26 cellular contexts compared by ENCODE assay signal in genomic region chr5:64942460-64942859, GRCh38.
"Had no signal": no experiment of that assay in that cellular context is flagged by ENCODE, and none has a peak within 500 bp of the region (broad histone marks: within the 10 kb centered on the region; RNA-seq: fewer than 3 reads in every experiment).

No MANE protein-coding gene starts in this region.

- H3K9me3 ChIP-seq: colonic mucosa, esophagus muscularis mucosa, mucosa of descending colon had no signal

- FAIRE-seq: endothelial cell of umbilical vein, frontal cortex, kidney had no signal

- H3K27ac Mint-ChIP-seq: dendritic cell treated with granulocyte-macrophage colony-stimulating factor and Interleukin-4, amounts not matched to agents 40 ng/mL and 50 ng/mL, for 4 days; effector memory CD8-positive, alpha-beta T cell; immature natural killer cell; mesothelial cell of epicardium; naive B cell; naive thymus-derived CD8-positive, alpha-beta T cell had no signal

- H3K9me3 Mint-ChIP-seq: effector memory CD8-positive, alpha-beta T cell had no signal

- H3K27ac ChIP-seq: colonic mucosa, esophagus muscularis mucosa, foreskin keratinocyte, gastroesophageal sphincter, heart left ventricle, hepatocyte, left lung, lower lobe of right lung had no signal

- H3K4me3 Mint-ChIP-seq: dendritic cell treated with granulocyte-macrophage colony-stimulating factor and Interleukin-4, amounts not matched to agents 40 ng/mL and 50 ng/mL, for 4 days; effector memory CD8-positive, alpha-beta T cell; immature natural killer cell; mesothelial cell of epicardium; naive B cell; naive thymus-derived CD8-positive, alpha-beta T cell had no signal

- H3K4me1 Mint-ChIP-seq: immature natural killer cell, naive B cell had no signal

- H3K79me2 ChIP-seq: hepatocyte had no signal

- H3K27me3 ChIP-seq: colonic mucosa, esophagus muscularis mucosa, foreskin keratinocyte, gastroesophageal sphincter, heart left ventricle, hepatocyte, left lung had no signal

- H2AFZ ChIP-seq: hepatocyte had no signal

- H3K4me1 ChIP-seq: colonic mucosa had no signal

- H3K4me3 ChIP-seq: colonic mucosa, esophagus muscularis mucosa, gastroesophageal sphincter, heart left ventricle, hepatocyte, left lung, lower lobe of right lung, mucosa of descending colon had no signal

- ATAC-seq: effector memory CD8-positive, alpha-beta T cell; foreskin keratinocyte; gastroesophageal sphincter; heart left ventricle; left colon; left lung; left ventricle myocardium superior; lower lobe of right lung; mucosa of descending colon; naive thymus-derived CD8-positive, alpha-beta T cell had no signal

- H3K4me2 ChIP-seq: hepatocyte had no signal

- H3K36me3 ChIP-seq: colonic mucosa, esophagus muscularis mucosa, heart left ventricle, left lung, lower lobe of right lung had no signal

- H3K27me3 Mint-ChIP-seq: dendritic cell treated with granulocyte-macrophage colony-stimulating factor and Interleukin-4, amounts not matched to agents 40 ng/mL and 50 ng/mL, for 4 days; effector memory CD8-positive, alpha-beta T cell; naive B cell; naive thymus-derived CD8-positive, alpha-beta T cell had no signal

- DNase-seq: colonic mucosa; cortex of kidney; effector CD8-positive, alpha-beta T cell; effector memory CD8-positive, alpha-beta T cell; foreskin keratinocyte; heart left ventricle; hypothalamus; immature natural killer cell; islet precursor cell; kidney; kidney glomerular epithelial cell; left colon; left lung; left ventricle myocardium superior; lower lobe of right lung; mesenchymal stem cell; mucosa of descending colon; naive B cell; naive thymus-derived CD8-positive, alpha-beta T cell had no signal
